In genomic region chr7:2930310-2931033, GRCh38 we compare ENCODE assay signal across 1 cellular context.
TF ChIP-seq lines count a peak whose summit lies in the region.

No MANE protein-coding gene starts in this region.

TF ChIP-seq in K562, 482 proteins besides CTCF, POLR2A, EP300 and RAD21 (continued from another document):
- TF ChIP-seq NKRF (IDR thresholded peaks at IDR 0.05; ENCODE audit: borderline replicate concordance) = no peak
- TF ChIP-seq KDM4B (IDR thresholded peaks at IDR 0.05; ENCODE audit: borderline replicate concordance in 2 of 2, low read depth in 1 of 2) = no peak
- no peak for TF ChIP-seq SMARCA5 (IDR thresholded peaks at IDR 0.05)
